29 cellular contexts compared by ENCODE assay signal in the genomic region with DNA sequence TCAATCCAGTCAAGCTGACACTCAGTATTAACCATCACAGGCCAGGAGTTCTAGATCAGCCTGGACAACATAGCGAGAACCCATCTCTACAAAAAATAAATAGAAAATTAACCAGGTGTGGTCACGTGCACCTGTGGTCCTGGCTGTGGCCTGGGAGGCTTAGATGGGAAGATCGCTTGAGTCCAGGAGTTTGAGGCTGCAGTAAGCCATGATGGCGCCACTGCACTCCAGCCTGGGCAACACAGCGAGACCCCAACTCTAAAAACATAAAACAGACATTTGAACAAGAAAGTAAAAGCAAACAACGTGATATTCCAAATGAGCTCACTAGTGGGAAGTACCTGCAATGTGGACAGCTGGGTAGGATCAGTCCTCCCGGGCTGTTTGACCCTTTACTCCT.
"Had no signal": no experiment of that assay in that cellular context is flagged by ENCODE, and none has a peak within 500 bp of the region (broad histone marks: within the 10 kb centered on the region; RNA-seq: fewer than 3 reads in every experiment).

No MANE protein-coding gene starts in this region.

- H3K27ac ChIP-seq: stomach, suprapubic skin, testis, thoracic aorta, thyroid gland, tibial artery, tibial nerve, transverse colon, upper lobe of left lung, upper lobe of right lung, uterus, vagina had no signal

- H3K4me3 ChIP-seq: stomach, suprapubic skin, testis, thoracic aorta, thyroid gland, tibial artery, tibial nerve, transverse colon, upper lobe of left lung, upper lobe of right lung, uterus, vagina had no signal

- FAIRE-seq: urothelium cell line had no signal

- H3K4me3 Mint-ChIP-seq: stimulated activated effector memory CD8-positive, alpha-beta T cell treated with anti-CD3 and anti-CD28 coated beads, Interleukin-12 subunit alpha, Interleukin-12 subunit beta, amount 100 ng/mL, for 72 hours; stimulated activated memory B cell treated with anti-CD40 and anti-IgM and Interleukin-4, amounts not matched to agents 10 μg/mL and 1 μg/mL and 100 μg/mL, for 72 hours; stimulated activated naive CD8-positive, alpha-beta T cell treated with anti-CD3 and anti-CD28 coated beads, Interleukin-15, amount 100 ng/mL, for 72 hours; stimulated activated naive CD8-positive, alpha-beta T cell treated with anti-CD3 and anti-CD28 coated beads, Interleukin-15, Interleukin-2, amounts not matched to agents 100 ng/mL and 50 ng/mL, for 24 hours; type B pancreatic cell had no signal

- H3K27ac Mint-ChIP-seq: stimulated activated effector memory CD8-positive, alpha-beta T cell treated with anti-CD3 and anti-CD28 coated beads, Interleukin-12 subunit alpha, Interleukin-12 subunit beta, amount 100 ng/mL, for 72 hours; stimulated activated memory B cell treated with anti-CD40 and anti-IgM and Interleukin-4, amounts not matched to agents 10 μg/mL and 1 μg/mL and 100 μg/mL, for 72 hours; stimulated activated naive B cell treated with anti-CD40 and anti-IgM and Interleukin-4, amounts not matched to agents 10 μg/mL and 1 μg/mL and 100 μg/mL, for 72 hours; stimulated activated naive CD8-positive, alpha-beta T cell treated with anti-CD3 and anti-CD28 coated beads, Interleukin-15, amount 100 ng/mL, for 72 hours; stimulated activated naive CD8-positive, alpha-beta T cell treated with anti-CD3 and anti-CD28 coated beads, Interleukin-15, Interleukin-2, amounts not matched to agents 100 ng/mL and 50 ng/mL, for 24 hours; type B pancreatic cell had no signal

- H3K36me3 ChIP-seq: thoracic aorta, thyroid gland, uterus had no signal

- H3K9me3 ChIP-seq: testis, thyroid gland, transverse colon, vagina had no signal

- H3K27me3 ChIP-seq: stomach, suprapubic skin, testis, thyroid gland, tibial artery, tibial nerve, transverse colon, upper lobe of left lung, upper lobe of right lung, uterus, vagina had no signal

- H3K36me3 Mint-ChIP-seq: stimulated activated effector memory CD8-positive, alpha-beta T cell treated with anti-CD3 and anti-CD28 coated beads, Interleukin-12 subunit alpha, Interleukin-12 subunit beta, amount 100 ng/mL, for 72 hours; stimulated activated memory B cell treated with anti-CD40 and anti-IgM and Interleukin-4, amounts not matched to agents 10 μg/mL and 1 μg/mL and 100 μg/mL, for 72 hours had no signal

- H3K27me3 Mint-ChIP-seq: stimulated activated naive CD8-positive, alpha-beta T cell treated with anti-CD3 and anti-CD28 coated beads, Interleukin-15, Interleukin-2, amounts not matched to agents 100 ng/mL and 50 ng/mL, for 24 hours; type B pancreatic cell had no signal

- ATAC-seq: stimulated activated effector memory CD8-positive, alpha-beta T cell treated with anti-CD3 and anti-CD28 coated beads, Interleukin-12 subunit alpha, Interleukin-12 subunit beta, amount 100 ng/mL, for 72 hours; stimulated activated memory B cell treated with anti-CD40 and anti-IgM and Interleukin-4, amounts not matched to agents 10 μg/mL and 1 μg/mL and 100 μg/mL, for 72 hours; stimulated activated naive B cell treated with anti-CD40 and anti-IgM and Interleukin-4, amounts not matched to agents 10 μg/mL and 1 μg/mL and 100 μg/mL, for 72 hours; stimulated activated naive CD8-positive, alpha-beta T cell treated with anti-CD3 and anti-CD28 coated beads, Interleukin-15, amount 100 ng/mL, for 72 hours; stimulated activated naive CD8-positive, alpha-beta T cell treated with anti-CD3 and anti-CD28 coated beads, Interleukin-15, Interleukin-2, amounts not matched to agents 100 U/mL and 50 U/mL, for 24 hours; upper lobe of right lung had no signal

- H3K4me1 Mint-ChIP-seq: stimulated activated effector memory CD8-positive, alpha-beta T cell treated with anti-CD3 and anti-CD28 coated beads, Interleukin-12 subunit alpha, Interleukin-12 subunit beta, amount 100 ng/mL, for 72 hours; stimulated activated memory B cell treated with anti-CD40 and anti-IgM and Interleukin-4, amounts not matched to agents 10 μg/mL and 1 μg/mL and 100 μg/mL, for 72 hours; stimulated activated naive CD8-positive, alpha-beta T cell treated with anti-CD3 and anti-CD28 coated beads, Interleukin-15, amount 100 ng/mL, for 72 hours had no signal

- DNase-seq: stimulated activated CD4-positive, alpha-beta T cell treated with anti-CD3 and anti-CD28 coated beads, Interleukin-2, amount 100 ng/mL, for 48 hours; stimulated activated CD4-positive, alpha-beta T cell treated with anti-CD3 and anti-CD28 coated beads, Interleukin-4, amount 100 ng/mL, for 1 hour; stimulated activated CD4-positive, alpha-beta T cell treated with anti-CD3 and anti-CD28 coated beads, Interleukin-4, amount 100 ng/mL, for 24 hours; stimulated activated CD4-positive, alpha-beta T cell treated with anti-CD3 and anti-CD28 coated beads, Interleukin-4, amount 100 ng/mL, for 4 hours; stimulated activated CD8-positive, alpha-beta memory T cell treated with anti-CD3 and anti-CD28 coated beads, Interleukin-4, amount 100 ng/mL, for 48 hours; stimulated activated naive B cell treated with anti-CD40 and anti-IgM and Interleukin-4, amounts not matched to agents 10 μg/mL and 1 μg/mL and 100 μg/mL, for 72 hours; stimulated activated naive CD4-positive, alpha-beta T cell; stimulated activated naive CD4-positive, alpha-beta T cell treated with Interleukin-2 at 50 U/mL for 16 hours; stimulated activated naive CD8-positive, alpha-beta T cell treated with anti-CD3 and anti-CD28 coated beads, Interleukin-15, amount 100 ng/mL, for 72 hours; stimulated activated naive CD8-positive, alpha-beta T cell treated with anti-CD3 and anti-CD28 coated beads, Interleukin-15, Interleukin-2, amounts not matched to agents 100 U/mL and 50 U/mL, for 24 hours; stomach; substantia nigra; testis; thyroid gland; tibial artery; transverse colon; trophoblast cell; upper lobe of left lung; upper lobe of right lung; uterus had no signal

- H3K4me1 ChIP-seq: suprapubic skin, thyroid gland, tibial artery, transverse colon, upper lobe of left lung, upper lobe of right lung, uterus, vagina had no signal
